In the genomic region with DNA sequence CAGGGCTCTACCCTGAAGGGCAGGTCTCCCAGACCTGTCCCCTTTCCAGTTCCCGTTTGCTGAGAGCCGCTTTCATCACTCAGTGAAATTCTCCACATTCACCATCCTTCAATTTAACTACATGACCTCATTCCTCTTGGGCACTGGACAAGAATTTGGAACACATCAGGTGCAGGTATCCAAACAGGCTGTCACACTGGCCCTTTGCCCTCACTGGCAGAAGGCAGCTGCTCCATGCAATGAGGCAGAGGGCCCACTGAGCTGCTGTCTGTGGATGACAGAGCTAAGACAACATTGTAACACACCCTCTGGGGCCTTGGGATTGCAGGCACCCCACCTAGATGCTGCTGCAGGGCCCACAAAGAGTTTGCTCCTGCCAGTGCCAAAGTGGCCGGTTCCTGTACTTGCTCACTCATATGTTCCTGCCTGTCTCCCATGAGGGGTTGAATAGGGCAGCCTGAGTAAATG, we compare ENCODE assay signal across 1 cellular context.
TF ChIP-seq lines count a peak whose summit lies in the region.

No MANE protein-coding gene starts in this region.

TF ChIP-seq in IMR-90, 13 proteins besides CTCF, POLR2A, EP300 and RAD21:
- TF ChIP-seq MXI1 (IDR thresholded peaks at IDR 0.05; ENCODE audit: borderline replicate concordance, low read depth, low read length) = no peak
- TF ChIP-seq BHLHE40 (IDR thresholded peaks at IDR 0.05; ENCODE audit: low read depth, low read length) = no peak
- TF ChIP-seq MAFK (IDR thresholded peaks at IDR 0.05; ENCODE audit: low read depth, low read length) = no peak
- no peak for TF ChIP-seq NFE2L2 (IDR thresholded peaks at IDR 0.05; ENCODE audit: low read depth, low read length)
- no peak for TF ChIP-seq RCOR1 (IDR thresholded peaks at IDR 0.05; ENCODE audit: insufficient replicate concordance, low read length)
- no peak for TF ChIP-seq CHD1 (IDR thresholded peaks at IDR 0.05; ENCODE audit: low read depth, low read length)
- TF ChIP-seq SMC3 (IDR thresholded peaks at IDR 0.05; ENCODE audit: low read depth, low read length) = no peak
- TF ChIP-seq, protein P1, sequence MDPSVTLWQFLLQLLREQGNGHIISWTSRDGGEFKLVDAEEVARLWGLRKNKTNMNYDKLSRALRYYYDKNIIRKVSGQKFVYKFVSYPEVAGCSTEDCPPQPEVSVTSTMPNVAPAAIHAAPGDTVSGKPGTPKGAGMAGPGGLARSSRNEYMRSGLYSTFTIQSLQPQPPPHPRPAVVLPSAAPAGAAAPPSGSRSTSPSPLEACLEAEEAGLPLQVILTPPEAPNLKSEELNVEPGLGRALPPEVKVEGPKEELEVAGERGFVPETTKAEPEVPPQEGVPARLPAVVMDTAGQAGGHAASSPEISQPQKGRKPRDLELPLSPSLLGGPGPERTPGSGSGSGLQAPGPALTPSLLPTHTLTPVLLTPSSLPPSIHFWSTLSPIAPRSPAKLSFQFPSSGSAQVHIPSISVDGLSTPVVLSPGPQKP (IDR thresholded peaks at IDR 0.05; ENCODE audit: borderline replicate concordance, low read depth, low read length) = no peak
- no peak for TF ChIP-seq USF2 (IDR thresholded peaks at IDR 0.05; ENCODE audit: low read depth, low read length)
- no peak for TF ChIP-seq RFX5 (IDR thresholded peaks at IDR 0.05; ENCODE audit: low read depth, low read length)
- no peak for TF ChIP-seq MAZ (IDR thresholded peaks at IDR 0.05; ENCODE audit: borderline replicate concordance, low read depth, low read length)
- TF ChIP-seq FOS (IDR thresholded peaks at IDR 0.05; ENCODE audit: low read depth, low read length) = no peak
- no peak for TF ChIP-seq CEBPB (IDR thresholded peaks at IDR 0.05; ENCODE audit: low read depth, low read length)
